1 cellular context compared by ENCODE assay signal in genomic region chr13:94315188-94315587, GRCh38.
TF ChIP-seq lines count a peak whose summit lies in the region.

No MANE protein-coding gene starts in this region.

TF ChIP-seq in IMR-90, 13 proteins besides CTCF, POLR2A, EP300 and RAD21 (continued from another document):
- TF ChIP-seq, protein P1, sequence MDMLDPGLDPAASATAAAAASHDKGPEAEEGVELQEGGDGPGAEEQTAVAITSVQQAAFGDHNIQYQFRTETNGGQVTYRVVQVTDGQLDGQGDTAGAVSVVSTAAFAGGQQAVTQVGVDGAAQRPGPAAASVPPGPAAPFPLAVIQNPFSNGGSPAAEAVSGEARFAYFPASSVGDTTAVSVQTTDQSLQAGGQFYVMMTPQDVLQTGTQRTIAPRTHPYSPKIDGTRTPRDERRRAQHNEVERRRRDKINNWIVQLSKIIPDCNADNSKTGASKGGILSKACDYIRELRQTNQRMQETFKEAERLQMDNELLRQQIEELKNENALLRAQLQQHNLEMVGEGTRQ (IDR thresholded peaks at IDR 0.05; ENCODE audit: low read depth, low read length), result no peak
- TF ChIP-seq RCOR1 (IDR thresholded peaks at IDR 0.05; ENCODE audit: insufficient replicate concordance, low read length) (no peak), SMC3 (IDR thresholded peaks at IDR 0.05; ENCODE audit: low read depth, low read length) (no peak), CEBPB (IDR thresholded peaks at IDR 0.05; ENCODE audit: low read depth, low read length) (no peak), NFE2L2 (IDR thresholded peaks at IDR 0.05; ENCODE audit: low read depth, low read length) (no peak), BHLHE40 (IDR thresholded peaks at IDR 0.05; ENCODE audit: low read depth, low read length) (no peak), ELK1 (IDR thresholded peaks at IDR 0.05; ENCODE audit: borderline replicate concordance, low read depth, low read length) (no peak)
